9 cellular contexts compared by ENCODE assay signal in genomic region chr5:64690417-64691151, GRCh38. TPM values are rescaled to one million over a fixed set of nuclear protein-coding genes. Genes with fewer than 3 reads are reported as not detected.
DNase-seq lines count a peak whose midpoint lies in the region; ATAC-seq and TF ChIP-seq lines count a peak whose summit lies in the region.
"Had no signal": no experiment of that assay in that cellular context is flagged by ENCODE, and none has a peak within 500 bp of the region (broad histone marks: within the 10 kb centered on the region; RNA-seq: fewer than 3 reads in every experiment).

TSS of gene SHISAL2B (plus strand) at chr5:64690503. CDS start at chr5:64690624, 121 bp downstream.

- peaks cover 4% of the 10 kb centered on the region for H3K4me1 Mint-ChIP-seq in activated CD4-positive, alpha-beta T cell treated with anti-CD3 and anti-CD28 coated beads for 36 hours
- peaks cover 2 to 13% (median 8%) of the 10 kb centered on the region in 7 donors for H3K4me1 Mint-ChIP-seq in naive thymus-derived CD4-positive, alpha-beta T cell

- TF ChIP-seq CTCF in dorsolateral prefrontal cortex (IDR thresholded peaks at IDR 0.05 in 54 of 56, conservative IDR thresholded peaks at IDR 0.05 in 2 of 56; ENCODE audit: low read depth in 1 of 56, partially characterized antibody in 56 of 56), result no peak

- H3K4me3 Mint-ChIP-seq in activated CD4-positive, alpha-beta T cell treated with anti-CD3 and anti-CD28 coated beads for 36 hours, result peak within 1 kb of the TSS; percentile 21
- peak within 1 kb of the TSS in 9 of 10 donors; percentile 52 to 81 (median 69) for H3K4me3 Mint-ChIP-seq in naive thymus-derived CD4-positive, alpha-beta T cell

- ATAC-seq in activated CD4-positive, alpha-beta T cell treated with anti-CD3 and anti-CD28 coated beads for 36 hours, result peak; percentile 33
- peak; percentile 31 for ATAC-seq in naive thymus-derived CD4-positive, alpha-beta T cell
- ATAC-seq in GM19023 (IDR thresholded peaks at IDR 0.05; ENCODE audit: unreplicated experiment) (no peak), HG03025 (IDR thresholded peaks at IDR 0.05; ENCODE audit: low FRiP score, unreplicated experiment) (no peak)

- H3K9me3 Mint-ChIP-seq in activated CD4-positive, alpha-beta T cell treated with anti-CD3 and anti-CD28 coated beads for 36 hours (ENCODE audit: low read depth), result peaks cover 5% of the 10 kb centered on the region
- peaks cover 0 to 6% (median 1%) of the 10 kb centered on the region in 11 donors for H3K9me3 Mint-ChIP-seq in naive thymus-derived CD4-positive, alpha-beta T cell

- CTCF ChIA-PET in activated CD4-positive, alpha-beta T cell treated with anti-CD3 and anti-CD28 coated beads for 36 hours (lab: Charles Lee), result interaction anchor here (0.6 kb wide), 1 partner anchor 94 kb away, joined by 3 read pairs; no protein-coding TSS in a partner anchor
- CTCF ChIA-PET in naive thymus-derived CD4-positive, alpha-beta T cell (lab: Charles Lee), result no interaction called here

- H3K27me3 ChIP-seq in dorsolateral prefrontal cortex, result peaks cover 0 to 37% (median 13%) of the 10 kb centered on the region in 45 donors
- H3K27me3 ChIP-seq in naive thymus-derived CD4-positive, alpha-beta T cell (ENCODE audit: control insufficient read depth in 2 of 2, insufficient read depth in 2 of 2, low read length in 2 of 2), result no peaks in the 10 kb centered on the region

- H3K4me3 ChIP-seq in dorsolateral prefrontal cortex, result peak within 1 kb of the TSS in 58 of 59 donors; percentile 20 to 69 (median 54)
- H3K4me3 ChIP-seq in naive thymus-derived CD4-positive, alpha-beta T cell (ENCODE audit: low read length), result no peak within 1 kb of the TSS

- H3K27ac Mint-ChIP-seq in activated CD4-positive, alpha-beta T cell treated with anti-CD3 and anti-CD28 coated beads for 36 hours, result no peak within 1 kb of the TSS
- H3K27ac Mint-ChIP-seq in naive thymus-derived CD4-positive, alpha-beta T cell, result no peak within 1 kb of the TSS

- POLR2A ChIA-PET in activated CD4-positive, alpha-beta T cell treated with anti-CD3 and anti-CD28 coated beads for 36 hours (lab: Charles Lee), result no interaction called here
- POLR2A ChIA-PET in naive thymus-derived CD4-positive, alpha-beta T cell (lab: Charles Lee), result no interaction called here

- H3K36me3 ChIP-seq in naive thymus-derived CD4-positive, alpha-beta T cell (ENCODE audit: control insufficient read depth in 2 of 3, insufficient read depth in 3 of 3, low read length in 3 of 3), result no peaks in the 10 kb centered on the region

- no peaks in the 10 kb centered on the region for H3K4me1 ChIP-seq in naive thymus-derived CD4-positive, alpha-beta T cell (ENCODE audit: control insufficient read depth in 2 of 2, insufficient read depth in 2 of 2, low read length in 2 of 2)

- intact Hi-C loops in activated CD4-positive, alpha-beta T cell treated with anti-CD3 and anti-CD28 coated beads for 36 hours (cut with DNase I, micrococcal nuclease), result no loop called here
- intact Hi-C loops in dorsolateral prefrontal cortex (cut with DNase I), result no loop called here
- intact Hi-C loops in naive thymus-derived CD4-positive, alpha-beta T cell (cut with micrococcal nuclease), result no loop called here

- H3K36me3 Mint-ChIP-seq in activated CD4-positive, alpha-beta T cell treated with anti-CD3 and anti-CD28 coated beads for 36 hours (ENCODE audit: low read depth), result no peaks in the 10 kb centered on the region
- H3K36me3 Mint-ChIP-seq in naive thymus-derived CD4-positive, alpha-beta T cell, result peaks cover 0 to 8% (median 0%) of the 10 kb centered on the region in 5 donors

- H3K27me3 Mint-ChIP-seq in activated CD4-positive, alpha-beta T cell treated with anti-CD3 and anti-CD28 coated beads for 36 hours, result peaks cover 43% of the 10 kb centered on the region
- peaks cover 44 to 60% (median 47%) of the 10 kb centered on the region in 5 donors for H3K27me3 Mint-ChIP-seq in naive thymus-derived CD4-positive, alpha-beta T cell

- DNase-seq in activated CD4-positive, alpha-beta T cell treated with anti-CD3 and anti-CD28 coated beads for 36 hours, result peak; percentile 12
- no peak for DNase-seq in activated CD4-positive, alpha-beta T cell treated with anti-CD3 and anti-CD28 coated beads, Interleukin-2, amount 50 U/mL, for 1 hour
- peak; percentile 29 for DNase-seq in NCI-H526 treated with DMSO at 0.1 percent for 48 hours (lab: John Stamatoyannopoulos, UW)
- no peak for DNase-seq in dorsolateral prefrontal cortex
- no peak for DNase-seq in naive thymus-derived CD4-positive, alpha-beta T cell
- no peak for DNase-seq in superior temporal gyrus (ENCODE audit: extremely low spot score)

- H3K9me3 ChIP-seq in naive thymus-derived CD4-positive, alpha-beta T cell (ENCODE audit: control insufficient read depth in 2 of 3, low read length in 3 of 3), result no peaks in the 10 kb centered on the region

- no peak within 1 kb of the TSS for H3K27ac ChIP-seq in dorsolateral prefrontal cortex
- H3K27ac ChIP-seq in naive thymus-derived CD4-positive, alpha-beta T cell (ENCODE audit: low read depth, low read length), result no peak within 1 kb of the TSS
- H3K27ac ChIP-seq: VCaP had no signal

RNA-seq across cellular contexts. Expression of gene SHISAL2B, which starts in this region (rescaled TPM):
- not detected for total RNA-seq in activated CD4-positive, alpha-beta T cell treated with anti-CD3 and anti-CD28 coated beads for 36 hours
- total RNA-seq in dorsolateral prefrontal cortex, result not detected
- not detected for total RNA-seq in naive thymus-derived CD4-positive, alpha-beta T cell
- not detected for polyA plus RNA-seq in naive thymus-derived CD4-positive, alpha-beta T cell

Comparison
In these comparisons a context has a peak if more than half of its experiments do, and no peak if none do; other contexts are left out.
1. Peak in DNase-seq and ATAC-seq in activated CD4-positive, alpha-beta T cell treated with anti-CD3 and anti-CD28 coated beads for 36 hours; RNA of the gene not detected or under 1 TPM.
2. Peak in ATAC-seq in naive thymus-derived CD4-positive, alpha-beta T cell; RNA of the gene not detected or under 1 TPM.